ENCODE assay signal across 1 cellular context in genomic region chr19:52028027-52028779, GRCh38.
TF ChIP-seq lines count a peak whose summit lies in the region.

Gene ZNF614, minus strand, starts transcription at chr19:52028379. Its CDS starts 2,634 bp downstream, at chr19:52025745.

TF ChIP-seq in HepG2, 621 proteins besides CTCF, POLR2A, EP300 and RAD21 (continued from another document and continues in another):
- TF ChIP-seq ZHX1 (CRISPR knock-in tag; IDR thresholded peaks at IDR 0.05; ENCODE audit: low read depth) (peak; percentile 81), AHDC1 (CRISPR knock-in tag; IDR thresholded peaks at IDR 0.05; ENCODE audit: borderline replicate concordance) (no peak), FUBP1 (CRISPR knock-in tag; IDR thresholded peaks at IDR 0.05; ENCODE audit: borderline replicate concordance) (no peak), ZNF253 (CRISPR knock-in tag; IDR thresholded peaks at IDR 0.05; ENCODE audit: borderline replicate concordance) (no peak), ZNF44 (CRISPR knock-in tag; IDR thresholded peaks at IDR 0.05) (0 out of 2 replicates have a peak, but pooled peaks have one; percentile 46), BCL6 (CRISPR knock-in tag; IDR thresholded peaks at IDR 0.05) (peak; percentile 44), PAXIP1 (CRISPR knock-in tag; conservative IDR thresholded peaks at IDR 0.05) (peak; percentile 32), ZBTB4 (CRISPR knock-in tag; IDR thresholded peaks at IDR 0.05; ENCODE audit: borderline replicate concordance) (no peak), ZBTB25 (CRISPR knock-in tag; IDR thresholded peaks at IDR 0.05) (peak; percentile 78), ZNF773 (CRISPR knock-in tag; IDR thresholded peaks at IDR 0.05; ENCODE audit: borderline replicate concordance) (peak; percentile 35; the same call in 1 of the 2 replicates), JUN (CRISPR knock-in tag; IDR thresholded peaks at IDR 0.05) (peak; percentile 54; the same call in 1 of the 2 replicates), PATZ1 (CRISPR knock-in tag; IDR thresholded peaks at IDR 0.05) (no peak; the same call in 1 of the 2 replicates), ZBTB7A (CRISPR knock-in tag; IDR thresholded peaks at IDR 0.05) (peak; percentile 68), RCOR2 (CRISPR knock-in tag; IDR thresholded peaks at IDR 0.05) (no peak), ZNF407 (CRISPR knock-in tag; IDR thresholded peaks at IDR 0.05; ENCODE audit: not compliant biosample characterization) (peak; percentile 21)
